9 cellular contexts compared by ENCODE assay signal in genomic region chr20:10553326-10553984, GRCh38.
DNase-seq lines count a peak whose midpoint lies in the region; ATAC-seq and TF ChIP-seq lines count a peak whose summit lies in the region.
"Had no signal": no experiment of that assay in that cellular context is flagged by ENCODE, and none has a peak within 500 bp of the region (broad histone marks: within the 10 kb centered on the region; RNA-seq: fewer than 3 reads in every experiment).

No MANE protein-coding gene starts in this region.

- peak; percentile 46 for TF ChIP-seq CTCF in CD4-positive, alpha-beta T cell (IDR thresholded peaks at IDR 0.05)
- TF ChIP-seq CTCF in OCI-LY7 (conservative IDR thresholded peaks at IDR 0.05; ENCODE audit: low read length): peak; percentile 92

- H3K4me3 ChIP-seq in HUES64 (ENCODE audit: low read length) (no peak overlapping the region), OCI-LY7 (ENCODE audit: low read depth, low read length, poor library complexity, severe bottlenecking) (no peak overlapping the region), iPS-20b (ENCODE audit: low read length) (no peak overlapping the region)

- no peaks in the 10 kb centered on the region for H3K9me3 Mint-ChIP-seq in CD4-positive, alpha-beta T cell
- H3K9me3 Mint-ChIP-seq: T-helper 1 cell treated with Interleukin-12 subunit alpha and Interleukin-12 subunit beta and Interleukin-4 antibody, amounts not matched to agents 30 μg/mL and 1 μg/mL, for 36 hours had no signal

- WGBS in HUES64: 42% methylated on average over 4 of the region's 5 CpGs

- H3K9me2 ChIP-seq in OCI-LY7 (ENCODE audit: insufficient read depth, low read length): no peaks in the 10 kb centered on the region

- ATAC-seq in CD4-positive, alpha-beta T cell (ENCODE audit: poor library complexity): no peak
- ATAC-seq in GM18873 (IDR thresholded peaks at IDR 0.05; ENCODE audit: low FRiP score, unreplicated experiment) (peak; percentile 67), GM18870 (IDR thresholded peaks at IDR 0.05; ENCODE audit: unreplicated experiment) (no peak)

- intact Hi-C loops in CD4-positive, alpha-beta T cell (cut with DNase I, micrococcal nuclease): loop anchor here in 1 of 2 experiments (5.0 kb wide), 1 partner anchor 176 kb away; no protein-coding TSS in a partner anchor
- intact Hi-C loops in OCI-LY7 (cut with micrococcal nuclease; ENCODE audit: unreplicated experiment): loop anchor here (5.0 to 10.0 kb wide), 2 partner anchors 119 to 651 kb away; partner anchors contain the start of gene JAG1

- peaks cover 6% of the 10 kb centered on the region for H4K20me1 ChIP-seq in OCI-LY7 (ENCODE audit: insufficient read depth, low read length)

- no peak overlapping the region for H2AFZ ChIP-seq in OCI-LY7 (ENCODE audit: low read length)

- H3K9me3 ChIP-seq in CD4-positive, alpha-beta T cell (ENCODE audit: control insufficient read depth, low read length): no peaks in the 10 kb centered on the region
- H3K9me3 ChIP-seq in HUES64 (ENCODE audit: insufficient read depth, low read depth, low read length) (no peaks in the 10 kb centered on the region), OCI-LY7 (ENCODE audit: low read length) (no peaks in the 10 kb centered on the region), iPS-20b (ENCODE audit: insufficient read depth, low read depth, low read length) (no peaks in the 10 kb centered on the region)

- POLR2A ChIA-PET in CD4-positive, alpha-beta T cell (lab: Charles Lee): no interaction called here
- POLR2A ChIA-PET in OCI-LY7 (lab: Charles Lee): no interaction called here

- no peaks in the 10 kb centered on the region for H3K27me3 ChIP-seq in CD4-positive, alpha-beta T cell (ENCODE audit: control insufficient read depth, insufficient read depth, low read length)
- H3K27me3 ChIP-seq in HUES64 (ENCODE audit: insufficient read depth, low read length) (no peaks in the 10 kb centered on the region), iPS-20b (ENCODE audit: insufficient read depth, low read length) (no peaks in the 10 kb centered on the region)

- H3K79me2 ChIP-seq in OCI-LY7 (ENCODE audit: insufficient read depth, low read depth, low read length): no peaks in the 10 kb centered on the region

- no peak overlapping the region for H3K4me2 ChIP-seq in OCI-LY7 (ENCODE audit: low read length)

- no peak overlapping the region for H3K27ac Mint-ChIP-seq in CD4-positive, alpha-beta T cell
- H3K27ac Mint-ChIP-seq: T-helper 1 cell treated with Interleukin-12 subunit alpha and Interleukin-12 subunit beta and Interleukin-4 antibody, amounts not matched to agents 30 μg/mL and 1 μg/mL, for 36 hours had no signal

- H3K9ac ChIP-seq in HUES64 (ENCODE audit: low read depth, low read length) (peak overlapping the region; percentile 27; the same call in 1 of the 2 replicates), iPS-20b (ENCODE audit: low read depth, low read length) (peak overlapping the region; percentile 4; the same call in 1 of the 2 replicates)

- H3K36me3 ChIP-seq in HUES64 (ENCODE audit: insufficient read depth, low read length) (no peaks in the 10 kb centered on the region), OCI-LY7 (ENCODE audit: insufficient read depth, low read length) (no peaks in the 10 kb centered on the region), iPS-20b (ENCODE audit: insufficient read depth, low read depth, low read length) (no peaks in the 10 kb centered on the region)

- peaks cover 21% of the 10 kb centered on the region for H3K36me3 Mint-ChIP-seq in CD4-positive, alpha-beta T cell (ENCODE audit: low read depth)

- H3K4me1 Mint-ChIP-seq in CD4-positive, alpha-beta T cell (ENCODE audit: low read depth): peaks cover 39% of the 10 kb centered on the region

- peak in 3 of 10 experiments; percentile 7 to 27 (median 17) for DNase-seq in CD4-positive, alpha-beta T cell
- DNase-seq in OCI-LY7 (ENCODE audit: low spot score) (peak; percentile 55), astrocyte of the hippocampus (ENCODE audit: low read depth, low spot score) (peak; percentile 88)
- peak; percentile 63 for DNase-seq in stimulated activated CD4-positive, alpha-beta T cell treated with anti-CD3 and anti-CD28 coated beads, Interleukin-15, amount 100 ng/mL, for 24 hours

- no TSS peak for BruUV-seq in OCI-LY7 (replicated peaks; lab: Mats Ljungman, UMichigan)

- CTCF ChIA-PET in CD4-positive, alpha-beta T cell (lab: Charles Lee): no interaction called here
- CTCF ChIA-PET in OCI-LY7 (lab: Charles Lee; ENCODE audit: unreplicated experiment): no interaction called here

- no peaks in the 10 kb centered on the region for H3K27me3 Mint-ChIP-seq in CD4-positive, alpha-beta T cell

- no peak overlapping the region for H3K4me3 Mint-ChIP-seq in CD4-positive, alpha-beta T cell
- H3K4me3 Mint-ChIP-seq: T-helper 1 cell treated with Interleukin-12 subunit alpha and Interleukin-12 subunit beta and Interleukin-4 antibody, amounts not matched to agents 30 μg/mL and 1 μg/mL, for 36 hours had no signal

- H3K4me1 ChIP-seq in HUES64 (ENCODE audit: insufficient read depth, low read length) (peaks cover 64% of the 10 kb centered on the region), OCI-LY7 (ENCODE audit: insufficient read depth, low read length, poor library complexity, severe bottlenecking) (no peaks in the 10 kb centered on the region), iPS-20b (ENCODE audit: insufficient read depth, low read length) (peaks cover 37% of the 10 kb centered on the region)

- no peak overlapping the region for H3K27ac ChIP-seq in CD4-positive, alpha-beta T cell (ENCODE audit: low read depth, low read length)
- no peak overlapping the region for H3K27ac ChIP-seq in HUES64 (ENCODE audit: low read depth, low read length)
- no peak overlapping the region for H3K27ac ChIP-seq in OCI-LY7 (ENCODE audit: low read depth, low read length, poor library complexity, severe bottlenecking)
- H3K27ac ChIP-seq in iPS-20b (ENCODE audit: low read length): no peak overlapping the region
